15 cellular contexts compared by ENCODE assay signal in genomic region chr1:200751717-200752116, GRCh38. TPM values are rescaled to one million over a fixed set of nuclear protein-coding genes. Genes with fewer than 3 reads are reported as not detected.
A peak's percentile ranks its signal among the peaks of the same experiment; 100 is the strongest.
DNase-seq lines count a peak whose midpoint lies in the region; ATAC-seq and TF ChIP-seq lines count a peak whose summit lies in the region.
"Had no signal": no experiment of that assay in that cellular context is flagged by ENCODE, and none has a peak within 500 bp of the region (broad histone marks: within the 10 kb centered on the region; RNA-seq: fewer than 3 reads in every experiment).

No MANE protein-coding gene starts in this region.

- no peak overlapping the region for H3K27ac ChIP-seq in OCI-LY7 (ENCODE audit: low read depth, low read length, poor library complexity, severe bottlenecking)
- H3K27ac ChIP-seq: pancreas, tibial artery had no signal

- no peaks in the 10 kb centered on the region for H3K4me1 ChIP-seq in OCI-LY7 (ENCODE audit: insufficient read depth, low read length, poor library complexity, severe bottlenecking)
- H3K4me1 ChIP-seq: Caco-2, pancreas had no signal

- ATAC-seq in GM18868 (IDR thresholded peaks at IDR 0.05; ENCODE audit: unreplicated experiment) (peak; percentile 61), GM21390 (IDR thresholded peaks at IDR 0.05; ENCODE audit: unreplicated experiment) (peak; percentile 89), HG03103 (IDR thresholded peaks at IDR 0.05; ENCODE audit: low read depth, unreplicated experiment) (peak; percentile 55), esophagus mucosa (peak; percentile 25), GM21515 (IDR thresholded peaks at IDR 0.05; ENCODE audit: unreplicated experiment) (no peak), HG02840 (IDR thresholded peaks at IDR 0.05; ENCODE audit: low FRiP score, unreplicated experiment) (no peak)
- ATAC-seq: pancreas had no signal

- TF ChIP-seq CTCF in OCI-LY7 (conservative IDR thresholded peaks at IDR 0.05; ENCODE audit: low read length): no peak

- H3K4me2 ChIP-seq in OCI-LY7 (ENCODE audit: low read length): no peak overlapping the region

- no peak overlapping the region for H3K4me3 ChIP-seq in OCI-LY7 (ENCODE audit: low read depth, low read length, poor library complexity, severe bottlenecking)
- H3K4me3 ChIP-seq: lung, pancreas, tibial artery had no signal

- peaks cover 11% of the 10 kb centered on the region; the same call in 1 of the 2 replicates for H3K36me3 ChIP-seq in OCI-LY7 (ENCODE audit: insufficient read depth, low read length)
- H3K36me3 ChIP-seq: pancreas had no signal

- CTCF ChIA-PET in OCI-LY7 (lab: Charles Lee; ENCODE audit: unreplicated experiment): no interaction called here

- H3K9me2 ChIP-seq in OCI-LY7 (ENCODE audit: insufficient read depth, low read length): no peaks in the 10 kb centered on the region

- peaks cover 9% of the 10 kb centered on the region; the same call in 1 of the 2 replicates for H3K79me2 ChIP-seq in OCI-LY7 (ENCODE audit: insufficient read depth, low read depth, low read length)

- no peaks in the 10 kb centered on the region for H3K9me3 ChIP-seq in OCI-LY7 (ENCODE audit: low read length)
- H3K9me3 ChIP-seq: Caco-2, pancreas, tibial artery had no signal

- no peaks in the 10 kb centered on the region for H4K20me1 ChIP-seq in OCI-LY7 (ENCODE audit: insufficient read depth, low read length)

- no TSS peak for BruUV-seq in OCI-LY7 (replicated peaks; lab: Mats Ljungman, UMichigan)

- intact Hi-C loops in OCI-LY7 (cut with micrococcal nuclease; ENCODE audit: unreplicated experiment): no loop called here

- no peak for DNase-seq in medulla oblongata (ENCODE audit: extremely low spot score)
- no peak for DNase-seq in OCI-LY7 (ENCODE audit: low spot score)
- DNase-seq: activated B cell treated with CpG ODN at 0.5 μM for 24 hours; Caco-2; effector CD4-positive, alpha-beta T cell; NCI-H510A; pancreas; tibial artery had no signal

- POLR2A ChIA-PET in OCI-LY7 (lab: Charles Lee): interaction anchor here (0.6 to 1.5 kb wide), 2 partner anchors 74 to 82 kb away, joined by 3 read pairs; partner anchors contain the start of gene DDX59

- H2AFZ ChIP-seq in OCI-LY7 (ENCODE audit: low read length): no peak overlapping the region

RNA-seq across cellular contexts. Expression of gene CAMSAP2, which starts 13.0 kb away (rescaled TPM):
- total RNA-seq in esophagus mucosa (14.7 TPM), OCI-LY7 (2022) (12.2 and 14.9 TPM in 2 replicates)
- 9.2 and 10.0 TPM in 2 replicates for total RNA-seq in OCI-LY7 (2014; rRNA removed; shearing (Covaris generic))

Comparison
In these comparisons a context has a peak if more than half of its experiments do, and no peak if none do; other contexts are left out.
1. ATAC-seq: peak in GM18868 (single experiment), GM21390 (single experiment), HG03103 (single experiment) and esophagus mucosa (single experiment); none in GM21515 (single experiment) and HG02840 (single experiment).